ENCODE assay signal across 1 cellular context in the genomic region with DNA sequence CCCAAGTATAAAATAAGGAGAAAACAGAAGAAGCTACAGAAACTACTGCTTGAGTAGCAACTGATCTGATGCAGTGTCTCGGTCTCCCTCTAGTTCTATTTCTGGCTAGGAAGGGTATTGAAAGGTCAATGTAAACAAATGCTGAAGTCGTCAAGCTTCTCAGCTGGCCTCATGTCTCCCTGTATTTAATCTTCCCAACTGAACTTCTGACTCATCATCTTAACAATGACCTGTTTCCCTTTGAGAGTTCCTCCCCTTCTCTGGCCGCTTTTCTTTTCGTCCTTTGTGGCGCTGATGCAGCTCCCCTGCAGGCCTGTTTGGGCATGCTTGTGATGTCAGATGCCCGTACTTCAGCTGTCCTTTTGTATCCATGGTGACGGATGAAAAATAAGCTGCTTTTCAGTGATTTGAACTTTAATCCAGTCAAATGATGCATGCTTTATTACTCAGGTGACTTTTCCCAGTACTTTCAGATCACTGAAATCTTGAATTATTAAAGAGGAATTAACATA.
TF ChIP-seq lines count a peak whose summit lies in the region.

No MANE protein-coding gene starts in this region.

TF ChIP-seq in GM23338, 12 proteins besides CTCF, POLR2A, EP300 and RAD21 (continued from another document):
- TF ChIP-seq, protein P1, sequence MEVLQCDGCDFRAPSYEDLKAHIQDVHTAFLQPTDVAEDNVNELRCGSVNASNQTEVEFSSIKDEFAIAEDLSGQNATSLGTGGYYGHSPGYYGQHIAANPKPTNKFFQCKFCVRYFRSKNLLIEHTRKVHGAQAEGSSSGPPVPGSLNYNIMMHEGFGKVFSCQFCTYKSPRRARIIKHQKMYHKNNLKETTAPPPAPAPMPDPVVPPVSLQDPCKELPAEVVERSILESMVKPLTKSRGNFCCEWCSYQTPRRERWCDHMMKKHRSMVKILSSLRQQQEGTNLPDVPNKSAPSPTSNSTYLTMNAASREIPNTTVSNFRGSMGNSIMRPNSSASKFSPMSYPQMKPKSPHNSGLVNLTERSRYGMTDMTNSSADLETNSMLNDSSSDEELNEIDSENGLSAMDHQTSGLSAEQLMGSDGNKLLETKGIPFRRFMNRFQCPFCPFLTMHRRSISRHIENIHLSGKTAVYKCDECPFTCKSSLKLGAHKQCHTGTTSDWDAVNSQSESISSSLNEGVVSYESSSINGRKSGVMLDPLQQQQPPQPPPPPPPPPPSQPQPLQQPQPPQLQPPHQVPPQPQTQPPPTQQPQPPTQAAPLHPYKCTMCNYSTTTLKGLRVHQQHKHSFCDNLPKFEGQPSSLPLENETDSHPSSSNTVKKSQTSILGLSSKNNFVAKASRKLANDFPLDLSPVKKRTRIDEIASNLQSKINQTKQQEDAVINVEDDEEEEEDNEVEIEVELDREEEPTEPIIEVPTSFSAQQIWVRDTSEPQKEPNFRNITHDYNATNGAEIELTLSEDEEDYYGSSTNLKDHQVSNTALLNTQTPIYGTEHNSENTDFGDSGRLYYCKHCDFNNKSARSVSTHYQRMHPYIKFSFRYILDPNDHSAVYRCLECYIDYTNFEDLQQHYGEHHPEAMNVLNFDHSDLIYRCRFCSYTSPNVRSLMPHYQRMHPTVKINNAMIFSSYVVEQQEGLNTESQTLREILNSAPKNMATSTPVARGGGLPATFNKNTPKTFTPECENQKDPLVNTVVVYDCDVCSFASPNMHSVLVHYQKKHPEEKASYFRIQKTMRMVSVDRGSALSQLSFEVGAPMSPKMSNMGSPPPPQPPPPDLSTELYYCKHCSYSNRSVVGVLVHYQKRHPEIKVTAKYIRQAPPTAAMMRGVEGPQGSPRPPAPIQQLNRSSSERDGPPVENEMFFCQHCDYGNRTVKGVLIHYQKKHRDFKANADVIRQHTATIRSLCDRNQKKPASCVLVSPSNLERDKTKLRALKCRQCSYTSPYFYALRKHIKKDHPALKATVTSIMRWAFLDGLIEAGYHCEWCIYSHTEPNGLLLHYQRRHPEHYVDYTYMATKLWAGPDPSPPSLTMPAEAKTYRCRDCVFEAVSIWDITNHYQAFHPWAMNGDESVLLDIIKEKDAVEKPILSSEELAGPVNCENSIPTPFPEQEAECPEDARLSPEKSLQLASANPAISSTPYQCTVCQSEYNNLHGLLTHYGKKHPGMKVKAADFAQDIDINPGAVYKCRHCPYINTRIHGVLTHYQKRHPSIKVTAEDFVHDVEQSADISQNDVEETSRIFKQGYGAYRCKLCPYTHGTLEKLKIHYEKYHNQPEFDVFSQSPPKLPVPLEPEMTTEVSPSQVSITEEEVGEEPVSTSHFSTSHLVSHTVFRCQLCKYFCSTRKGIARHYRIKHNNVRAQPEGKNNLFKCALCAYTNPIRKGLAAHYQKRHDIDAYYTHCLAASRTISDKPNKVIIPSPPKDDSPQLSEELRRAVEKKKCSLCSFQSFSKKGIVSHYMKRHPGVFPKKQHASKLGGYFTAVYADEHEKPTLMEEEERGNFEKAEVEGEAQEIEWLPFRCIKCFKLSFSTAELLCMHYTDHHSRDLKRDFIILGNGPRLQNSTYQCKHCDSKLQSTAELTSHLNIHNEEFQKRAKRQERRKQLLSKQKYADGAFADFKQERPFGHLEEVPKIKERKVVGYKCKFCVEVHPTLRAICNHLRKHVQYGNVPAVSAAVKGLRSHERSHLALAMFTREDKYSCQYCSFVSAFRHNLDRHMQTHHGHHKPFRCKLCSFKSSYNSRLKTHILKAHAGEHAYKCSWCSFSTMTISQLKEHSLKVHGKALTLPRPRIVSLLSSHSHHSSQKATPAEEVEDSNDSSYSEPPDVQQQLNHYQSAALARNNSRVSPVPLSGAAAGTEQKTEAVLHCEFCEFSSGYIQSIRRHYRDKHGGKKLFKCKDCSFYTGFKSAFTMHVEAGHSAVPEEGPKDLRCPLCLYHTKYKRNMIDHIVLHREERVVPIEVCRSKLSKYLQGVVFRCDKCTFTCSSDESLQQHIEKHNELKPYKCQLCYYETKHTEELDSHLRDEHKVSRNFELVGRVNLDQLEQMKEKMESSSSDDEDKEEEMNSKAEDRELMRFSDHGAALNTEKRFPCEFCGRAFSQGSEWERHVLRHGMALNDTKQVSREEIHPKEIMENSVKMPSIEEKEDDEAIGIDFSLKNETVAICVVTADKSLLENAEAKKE (CRISPR knock-in tag; IDR thresholded peaks at IDR 0.05), result no peak
- TF ChIP-seq EZH2 (IDR thresholded peaks at IDR 0.05; ENCODE audit: low read depth, unreplicated experiment) (no peak), ZNF114 (CRISPR knock-in tag; IDR thresholded peaks at IDR 0.05) (no peak)
TF ChIP-seq in GM23338: peak in this region for 2.
